In the genomic region with DNA sequence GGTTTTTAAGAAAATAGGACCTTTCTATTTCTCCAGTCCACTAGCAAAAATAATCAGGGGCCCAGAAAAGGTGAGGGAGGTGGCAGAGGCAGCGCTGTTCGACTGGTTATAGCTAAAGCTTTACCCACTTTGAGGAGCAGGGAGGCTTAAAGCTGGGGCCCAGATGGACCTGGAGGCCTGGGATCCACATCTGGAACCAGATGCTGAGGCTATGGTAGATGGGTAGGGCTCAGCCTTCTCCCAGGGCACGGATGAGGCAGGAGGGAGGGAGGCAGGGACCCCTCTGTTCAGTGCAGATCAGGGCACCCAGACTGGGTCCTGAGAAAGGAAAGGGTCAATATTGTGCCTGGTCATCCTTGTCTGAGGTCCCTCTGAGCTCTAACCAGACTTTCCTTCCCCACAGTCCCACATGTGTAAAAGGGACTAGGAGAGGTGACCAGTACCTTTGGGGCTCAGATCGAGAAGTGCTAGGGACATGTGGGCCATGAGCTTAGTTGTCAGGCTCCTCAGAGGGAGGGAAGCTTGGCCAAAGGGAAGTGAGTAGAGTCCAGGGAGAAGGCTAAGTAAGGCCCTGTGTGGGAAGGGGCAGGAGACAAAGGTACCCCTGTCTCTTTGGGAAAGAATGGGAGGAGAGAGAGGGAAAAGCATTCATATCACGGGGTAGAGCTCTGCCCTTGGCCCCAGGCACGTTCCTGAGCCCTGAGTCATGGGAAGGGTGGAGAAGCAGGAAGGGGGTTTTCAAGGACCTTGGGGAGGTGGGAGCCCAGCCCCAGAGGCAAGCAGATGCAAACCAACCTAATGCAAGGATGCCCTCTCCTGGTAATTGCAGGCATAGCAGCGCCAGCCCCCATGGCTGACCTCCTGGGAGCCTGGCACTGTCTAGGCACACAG, we compare ENCODE assay signal across 8 cellular contexts. TPM values are rescaled to one million over a fixed set of nuclear protein-coding genes. Genes with fewer than 3 reads are reported as not detected.
DNase-seq lines count a peak whose midpoint lies in the region; ATAC-seq, FAIRE-seq and TF ChIP-seq lines count a peak whose summit lies in the region.

No MANE protein-coding gene starts in this region.

- BruUV-seq in HepG2 (replicated peaks; lab: Mats Ljungman, UMichigan), result TSS peak; percentile 98

- H4K20me1 ChIP-seq in GM23338 (replicated peaks; ENCODE audit: insufficient read depth), result no peaks in the 10 kb centered on the region
- H4K20me1 ChIP-seq in HepG2 (ENCODE audit: insufficient read depth, low read length), result peaks cover 11% of the 10 kb centered on the region; the same call in 1 of the 2 replicates

- H3K9me3 Mint-ChIP-seq in GM23338, result no peaks in the 10 kb centered on the region

- H3K4me3 ChIP-seq in AG04449 (ENCODE audit: low read depth, low read length), result peak overlapping the region; percentile 26
- H3K4me3 ChIP-seq in GM23338, result no peak overlapping the region
- peak overlapping the region in 1 of 3 experiments; percentile 9; a peak in 1 of 6 replicates for H3K4me3 ChIP-seq in HepG2 (replicated peaks in 1 of 3; ENCODE audit: insufficient read depth in 1 of 3, low read depth in 2 of 3, low read length in 3 of 3)

- peaks cover 7% of the 10 kb centered on the region; the same call in 1 of the 2 replicates for H3K79me2 ChIP-seq in GM23338 (replicated peaks; ENCODE audit: insufficient read depth)
- peaks cover 52% of the 10 kb centered on the region for H3K79me2 ChIP-seq in HepG2 (ENCODE audit: insufficient read depth, low read length)

- H3K9me3 ChIP-seq in HepG2 (ENCODE audit: low read length), result no peaks in the 10 kb centered on the region

- in situ Hi-C loops in HepG2 (cut with HindIII; ENCODE audit: extremely low pct_ligation_motif_present, low pct_unique_long_range_greater_than_20kb), result loop anchor here (5.0 kb wide), 1 partner anchor 33 kb away; no protein-coding TSS in a partner anchor

- peak in 1 of 2 experiments; percentile 75; a peak in 2 of 4 replicates for TF ChIP-seq POLR2A in HepG2 (IDR thresholded peaks at IDR 0.05; ENCODE audit: insufficient read depth in 1 of 2, low read depth in 2 of 2, low read length in 2 of 2)

- TF ChIP-seq EP300 in HepG2 (IDR thresholded peaks at IDR 0.05; ENCODE audit: low read depth in 2 of 2, low read length in 2 of 2) (peak; percentile 81 to 90; a peak in 3 of 4 replicates), HepG2 (CRISPR knock-in tag; IDR thresholded peaks at IDR 0.05; ENCODE audit: borderline replicate concordance) (peak; percentile 90)

- H3K4me1 Mint-ChIP-seq in GM23338, result peaks cover 31% of the 10 kb centered on the region

- peak overlapping the region; percentile 71 for H3K9ac ChIP-seq in HepG2 (ENCODE audit: insufficient read depth, low read depth, low read length)

- WGBS in HepG2 (ENCODE audit: low lambda C conversion rate), result 25% methylated on average over 7 of the region's 7 CpGs

- H3K27ac Mint-ChIP-seq in GM23338, result peak overlapping the region; percentile 98

- H3K9me2 ChIP-seq in GM23338 (ENCODE audit: insufficient read depth), result no peaks in the 10 kb centered on the region

- H3K4me1 ChIP-seq in GM23338 (ENCODE audit: insufficient read depth), result peaks cover 27% of the 10 kb centered on the region
- H3K4me1 ChIP-seq in HepG2 (ENCODE audit: insufficient read depth, low read length), result peaks cover 59% of the 10 kb centered on the region

- H3K27ac ChIP-seq in GM23338 (ENCODE audit: low read depth) (peak overlapping the region; percentile 96), HepG2 (ENCODE audit: extremely low read length, insufficient read depth, low read length) (peak overlapping the region; percentile 93)

- TF ChIP-seq CTCF in AG04449 (IDR thresholded peaks at IDR 0.05; ENCODE audit: insufficient read depth, low read length, missing control alignments) (peak; percentile 96), GM23338 (conservative IDR thresholded peaks at IDR 0.05; ENCODE audit: low read depth in 2 of 2) (peak; percentile 96 to 99), HepG2 (CRISPR knock-in tag; IDR thresholded peaks at IDR 0.05) (peak; percentile 99)

- peaks cover 10% of the 10 kb centered on the region for H3K36me3 Mint-ChIP-seq in GM23338 (ENCODE audit: low read depth)

- H3K27me3 ChIP-seq in GM23338 (ENCODE audit: insufficient read depth), result no peaks in the 10 kb centered on the region
- no peaks in the 10 kb centered on the region for H3K27me3 ChIP-seq in HepG2 (ENCODE audit: control insufficient read depth in 1 of 2, insufficient read depth in 2 of 2, low read length in 2 of 2)

- H3K4me2 ChIP-seq in GM23338 (peak overlapping the region; percentile 66), HepG2 (ENCODE audit: low read depth, low read length) (peak overlapping the region; percentile 63)

- H3K4me3 Mint-ChIP-seq in GM23338, result peak overlapping the region; percentile 13; the same call in 1 of the 3 replicates

- H3K36me3 ChIP-seq in GM23338 (ENCODE audit: insufficient read depth), result peaks cover 3% of the 10 kb centered on the region; the same call in 1 of the 2 replicates
- H3K36me3 ChIP-seq in HepG2 (replicated peaks in 1 of 2; ENCODE audit: control insufficient read depth in 1 of 2, insufficient read depth in 2 of 2, low read length in 2 of 2), result peaks cover 25 to 47% of the 10 kb centered on the region in 2 experiments

- peaks cover 17% of the 10 kb centered on the region for H3K27me3 Mint-ChIP-seq in GM23338 (ENCODE audit: insufficient read depth, low read depth, poor library complexity)

- FAIRE-seq in HepG2 (lab: Jason Lieb, UNC), result peak; percentile 99

- ATAC-seq in GM23338, result peak; percentile 94
- peak; percentile 90 for ATAC-seq in HepG2
- no peak for ATAC-seq in GM18868 (IDR thresholded peaks at IDR 0.05; ENCODE audit: unreplicated experiment)

- H3F3A ChIP-seq in GM23338 (replicated peaks; ENCODE audit: low read depth), result peaks cover 6% of the 10 kb centered on the region; the same call in 1 of the 2 replicates

- H2AFZ ChIP-seq in GM23338, result no peak overlapping the region
- no peak overlapping the region for H2AFZ ChIP-seq in HepG2 (ENCODE audit: low read length)

- CTCF ChIA-PET in AG04449 (lab: Yijun Ruan, JAX), result interaction anchor here (0.7 to 46.3 kb wide), 23 partner anchors 13 to 229 kb away, joined by 3 to 1837 read pairs (median 4); a partner anchor contains a TSS
- CTCF ChIA-PET in HepG2 (lab: Yijun Ruan, JAX; ENCODE audit: low intra/inter-chr PET ratio, low total read pairs), result interaction anchor here (0.6 to 4.5 kb wide), 7 partner anchors 12 to 95 kb away, joined by 3 to 92 read pairs (median 3); no protein-coding TSS in a partner anchor

- DNase-seq in AG04449 (ENCODE audit: low read depth, low spot score) (peak; percentile 80), GM23338 (ENCODE audit: low spot score) (peak; percentile 98), NCI-H226 (peak; percentile 97), dedifferentiated amniotic fluid mesenchymal stem cell (ENCODE audit: extremely low spot score) (peak; percentile 97), HepG2 (ENCODE audit: low spot score) (peak; percentile 98)
- DNase-seq in activated CD4-positive, alpha-beta T cell treated with anti-CD3 and anti-CD28 coated beads for 48 hours, result peak; percentile 90
- DNase-seq in stimulated activated CD4-positive, alpha-beta T cell treated with anti-CD3 and anti-CD28 coated beads, Interleukin-2, amount 100 ng/mL, for 4 hours (ENCODE audit: low read depth), result peak; percentile 65

- intact Hi-C loops in HepG2 (cut with micrococcal nuclease; ENCODE audit: unreplicated experiment), result loop anchor here (1.0 to 2.0 kb wide), 3 partner anchors 15 to 40 kb away; a partner anchor contains a TSS

- POLR2A ChIA-PET in AG04449 (lab: Yijun Ruan, JAX), result interaction anchor here (0.9 to 6.8 kb wide), 8 partner anchors 9 to 37 kb away, joined by 3 to 216 read pairs (median 4); a partner anchor contains a TSS
- POLR2A ChIA-PET in HepG2 (lab: Yijun Ruan, JAX), result interaction anchor here (0.6 to 6.0 kb wide), 15 partner anchors 10 to 273 kb away, joined by 3 to 113 read pairs (median 5); a partner anchor contains a TSS

- TF ChIP-seq RAD21 in HepG2 (CRISPR knock-in tag; IDR thresholded peaks at IDR 0.05), result peak; percentile 99

RNA-seq across cellular contexts. Expression of a gene that starts 15.4 kb away (rescaled TPM):
- total RNA-seq in GM23338 (2014; rRNA removed; shearing (Covaris generic)), result 56.3 and 68.9 TPM in 2 replicates
- polyA plus RNA-seq in GM23338 (2016; fragmentation: Nextera tagmentation; extraction: Ambion mirVana) (35.5 and 38.9 TPM in 2 replicates), HepG2 (2011; rRNA removed) (107 and 110 TPM in 2 replicates)
- total RNA-seq in HepG2 (2016; rRNA removed; fragmentation: Illumina TruSeq; extraction: Trizol), result 190 and 225 TPM in 2 replicates
- total RNA-seq in HepG2 (2016; cell fraction: cytosol; rRNA removed; fragmentation: Illumina TruSeq; extraction: Trizol; ENCODE audit: low read depth), result 16.7 and 20.3 TPM in 2 replicates
- total RNA-seq in HepG2 (2016; cell fraction: insoluble cytoplasmic fraction; rRNA removed; fragmentation: Illumina TruSeq; extraction: Trizol), result 150 and 214 TPM in 2 replicates
- total RNA-seq in HepG2 (2016; cell fraction: membrane; rRNA removed; fragmentation: Illumina TruSeq; extraction: Trizol), result 22.8 and 26.6 TPM in 2 replicates
- 106 and 117 TPM in 2 replicates for total RNA-seq in HepG2 (2016; cell fraction: nucleus; rRNA removed; fragmentation: Illumina TruSeq; extraction: Trizol)
- 79.6 and 122 TPM in 2 replicates for polyA plus RNA-seq in HepG2 (2011; cell fraction: cytosol; rRNA removed)
- 236 and 366 TPM in 2 replicates for polyA plus RNA-seq in HepG2 (2011; cell fraction: nucleus; rRNA removed)
- polyA plus RNA-seq in HepG2 (2012), result 86.7 and 101 TPM in 2 replicates
- 11.1 and 13.2 TPM in 2 replicates for polyA plus RNA-seq in HepG2 (2016; cell fraction: cytosol; fragmentation: Illumina TruSeq; extraction: Trizol; ENCODE audit: low read depth)
- 143 and 179 TPM in 2 replicates for polyA plus RNA-seq in HepG2 (2016; cell fraction: insoluble cytoplasmic fraction; fragmentation: Illumina TruSeq; extraction: Trizol; ENCODE audit: low read depth)
- polyA plus RNA-seq in HepG2 (2016; cell fraction: membrane; fragmentation: Illumina TruSeq; extraction: Trizol; ENCODE audit: low read depth), result 12.6 and 16.9 TPM in 2 replicates
- 177 and 182 TPM in 2 replicates for polyA plus RNA-seq in HepG2 (2016; cell fraction: nucleus; fragmentation: Illumina TruSeq; extraction: Trizol; ENCODE audit: insufficient read depth, low read depth)
- 159 and 307 TPM in 2 replicates for polyA minus RNA-seq in HepG2 (2011; rRNA and poly(A)+ RNA removed; ENCODE audit: low replicate concordance)
- 120 and 130 TPM in 2 replicates for polyA minus RNA-seq in HepG2 (2011; cell fraction: cytosol; rRNA and poly(A)+ RNA removed)
- polyA minus RNA-seq in HepG2 (2011; cell fraction: nucleus; rRNA and poly(A)+ RNA removed), result 67.7 and 70.4 TPM in 2 replicates

RNA-seq across cellular contexts. Expression of a gene that starts 23.5 kb away (rescaled TPM):
- 17.0 and 20.2 TPM in 2 replicates for total RNA-seq in GM23338 (2014; rRNA removed; shearing (Covaris generic))
- polyA plus RNA-seq in GM23338 (2016; fragmentation: Nextera tagmentation; extraction: Ambion mirVana) (5.5 and 5.6 TPM in 2 replicates), HepG2 (2011; rRNA removed) (0.14 and 0.20 TPM in 2 replicates)
- total RNA-seq in HepG2 (2016; rRNA removed; fragmentation: Illumina TruSeq; extraction: Trizol), result 0.09 TPM in 1 of 2 replicates, not detected in the other
- not detected in 2 replicates for total RNA-seq in HepG2 (2016; cell fraction: cytosol; rRNA removed; fragmentation: Illumina TruSeq; extraction: Trizol; ENCODE audit: low read depth)
- total RNA-seq in HepG2 (2016; cell fraction: insoluble cytoplasmic fraction; rRNA removed; fragmentation: Illumina TruSeq; extraction: Trizol), result 0.15 TPM in 1 of 2 replicates, not detected in the other
- not detected in 2 replicates for total RNA-seq in HepG2 (2016; cell fraction: membrane; rRNA removed; fragmentation: Illumina TruSeq; extraction: Trizol)
- total RNA-seq in HepG2 (2016; cell fraction: nucleus; rRNA removed; fragmentation: Illumina TruSeq; extraction: Trizol), result 0.13 TPM in 1 of 2 replicates, not detected in the other
- polyA plus RNA-seq in HepG2 (2011; cell fraction: cytosol; rRNA removed), result 0.08 and 0.09 TPM in 2 replicates
- polyA plus RNA-seq in HepG2 (2011; cell fraction: nucleus; rRNA removed), result 0.21 and 0.61 TPM in 2 replicates
- 0.19 and 0.21 TPM in 2 replicates for polyA plus RNA-seq in HepG2 (2012)
- not detected in 2 replicates for polyA plus RNA-seq in HepG2 (2016; cell fraction: cytosol; fragmentation: Illumina TruSeq; extraction: Trizol; ENCODE audit: low read depth)
- 0.45 TPM in 1 of 2 replicates, not detected in the other for polyA plus RNA-seq in HepG2 (2016; cell fraction: insoluble cytoplasmic fraction; fragmentation: Illumina TruSeq; extraction: Trizol; ENCODE audit: low read depth)
- polyA plus RNA-seq in HepG2 (2016; cell fraction: membrane; fragmentation: Illumina TruSeq; extraction: Trizol; ENCODE audit: low read depth), result not detected in 2 replicates
- polyA plus RNA-seq in HepG2 (2016; cell fraction: nucleus; fragmentation: Illumina TruSeq; extraction: Trizol; ENCODE audit: insufficient read depth, low read depth), result 0.15 TPM in 1 of 2 replicates, not detected in the other
- polyA minus RNA-seq in HepG2 (2011; rRNA and poly(A)+ RNA removed; ENCODE audit: low replicate concordance), result 0.88 and 18.6 TPM in 2 replicates
- not detected in 2 replicates for polyA minus RNA-seq in HepG2 (2011; cell fraction: cytosol; rRNA and poly(A)+ RNA removed)
- polyA minus RNA-seq in HepG2 (2011; cell fraction: nucleus; rRNA and poly(A)+ RNA removed), result 0.39 TPM in 1 of 2 replicates, not detected in the other

RNA-seq across cellular contexts. Expression of a gene that starts 47.7 kb away (rescaled TPM):
- total RNA-seq in GM23338 (2014; rRNA removed; shearing (Covaris generic)), result 31.5 and 38.1 TPM in 2 replicates
- 18.5 and 19.7 TPM in 2 replicates for polyA plus RNA-seq in GM23338 (2016; fragmentation: Nextera tagmentation; extraction: Ambion mirVana)
- 7.6 TPM in 2 replicates for total RNA-seq in HepG2 (2016; rRNA removed; fragmentation: Illumina TruSeq; extraction: Trizol)
- 1.4 and 2.5 TPM in 2 replicates for total RNA-seq in HepG2 (2016; cell fraction: cytosol; rRNA removed; fragmentation: Illumina TruSeq; extraction: Trizol; ENCODE audit: low read depth)
- 5.3 and 7.9 TPM in 2 replicates for total RNA-seq in HepG2 (2016; cell fraction: insoluble cytoplasmic fraction; rRNA removed; fragmentation: Illumina TruSeq; extraction: Trizol)
- total RNA-seq in HepG2 (2016; cell fraction: membrane; rRNA removed; fragmentation: Illumina TruSeq; extraction: Trizol), result 4.5 and 7.8 TPM in 2 replicates
- total RNA-seq in HepG2 (2016; cell fraction: nucleus; rRNA removed; fragmentation: Illumina TruSeq; extraction: Trizol), result 6.2 and 7.5 TPM in 2 replicates
- 9.0 and 9.1 TPM in 2 replicates for polyA plus RNA-seq in HepG2 (2011; rRNA removed)
- 7.3 and 8.1 TPM in 2 replicates for polyA plus RNA-seq in HepG2 (2011; cell fraction: cytosol; rRNA removed)
- polyA plus RNA-seq in HepG2 (2011; cell fraction: nucleus; rRNA removed), result 11.9 and 12.9 TPM in 2 replicates
- 4.3 and 9.1 TPM in 2 replicates for polyA plus RNA-seq in HepG2 (2012)
- polyA plus RNA-seq in HepG2 (2016; cell fraction: cytosol; fragmentation: Illumina TruSeq; extraction: Trizol; ENCODE audit: low read depth), result 2.9 and 3.3 TPM in 2 replicates
- 10.7 and 11.1 TPM in 2 replicates for polyA plus RNA-seq in HepG2 (2016; cell fraction: insoluble cytoplasmic fraction; fragmentation: Illumina TruSeq; extraction: Trizol; ENCODE audit: low read depth)
- polyA plus RNA-seq in HepG2 (2016; cell fraction: membrane; fragmentation: Illumina TruSeq; extraction: Trizol; ENCODE audit: low read depth), result 4.7 and 6.0 TPM in 2 replicates
- polyA plus RNA-seq in HepG2 (2016; cell fraction: nucleus; fragmentation: Illumina TruSeq; extraction: Trizol; ENCODE audit: insufficient read depth, low read depth), result 14.7 and 15.4 TPM in 2 replicates
- 2.3 and 13.0 TPM in 2 replicates for polyA minus RNA-seq in HepG2 (2011; rRNA and poly(A)+ RNA removed; ENCODE audit: low replicate concordance)
- polyA minus RNA-seq in HepG2 (2011; cell fraction: cytosol; rRNA and poly(A)+ RNA removed), result 10.6 and 11.8 TPM in 2 replicates
- polyA minus RNA-seq in HepG2 (2011; cell fraction: nucleus; rRNA and poly(A)+ RNA removed), result 4.1 and 6.2 TPM in 2 replicates

Comparison
In these comparisons a context has a peak if more than half of its experiments do, and no peak if none do; other contexts are left out.
1. RNA of a gene that starts 23.5 kb away (total RNA-seq): 17.0 to 20.2 TPM in GM23338; 0.09 to 0.15 TPM in HepG2; every median in the first group is over 10 times any median in the second.
2. Peak in every context shown above with its lines, with median percentiles within 50 percentile points of each other: DNase-seq and CTCF ChIP-seq.